ENCODE assay signal across 8 cellular contexts in genomic region chr10:35090162-35090954, GRCh38. TPM values are rescaled to one million over a fixed set of nuclear protein-coding genes. Genes with fewer than 3 reads are reported as not detected.
A peak's percentile ranks its signal among the peaks of the same experiment; 100 is the strongest.
DNase-seq lines count a peak whose midpoint lies in the region; ATAC-seq lines count a peak whose summit lies in the region.

Gene CUL2, minus strand, starts transcription at chr10:35090341. Its CDS starts 19,024 bp downstream, at chr10:35071317.

- peaks cover 15 to 60% (median 26%) of the 10 kb centered on the region in 10 experiments for H3K4me1 ChIP-seq in BLaER1 treated with 17β-estradiol and CSF1 and Interleukin-3, amounts not matched to agents 10 nM and 100 nM

- peaks cover 14 to 44% (median 37%) of the 10 kb centered on the region in 11 experiments; a peak in 19 of 22 replicates for H4K20me1 ChIP-seq in BLaER1 treated with 17β-estradiol and CSF1 and Interleukin-3, amounts not matched to agents 10 nM and 100 nM

- H3K27ac ChIP-seq in BLaER1 treated with 17β-estradiol and CSF1 and Interleukin-3, amounts not matched to agents 10 nM and 100 nM: peak within 1 kb of the TSS; percentile 93 to 99 (median 96)

- peaks cover 9 to 20% (median 15%) of the 10 kb centered on the region in 11 experiments for H3K9me3 ChIP-seq in BLaER1 treated with 17β-estradiol and CSF1 and Interleukin-3, amounts not matched to agents 10 nM and 100 nM (replicated peaks in 1 of 11)

- H3K9ac ChIP-seq in BLaER1 treated with 17β-estradiol and CSF1 and Interleukin-3, amounts not matched to agents 10 nM and 100 nM: peak within 1 kb of the TSS; percentile 93 to 99 (median 98)

- peak; percentile 92 for ATAC-seq in GM19351 (IDR thresholded peaks at IDR 0.05; ENCODE audit: unreplicated experiment)
- ATAC-seq in HG03520 (IDR thresholded peaks at IDR 0.05; ENCODE audit: unreplicated experiment): peak; percentile 95
- ATAC-seq in left lobe of liver: peak; percentile 96

- H3K36me3 ChIP-seq in BLaER1 treated with 17β-estradiol and CSF1 and Interleukin-3, amounts not matched to agents 10 nM and 100 nM: peaks cover 7 to 31% (median 17%) of the 10 kb centered on the region in 11 experiments; a peak in 19 of 22 replicates

- H3K27me3 ChIP-seq in BLaER1 treated with 17β-estradiol and CSF1 and Interleukin-3, amounts not matched to agents 10 nM and 100 nM: no peaks in the 10 kb centered on the region

- DNase-seq in NCI-H526 treated with DMSO at 0.1 percent for 48 hours (lab: John Stamatoyannopoulos, UW): peak; percentile 77
- DNase-seq in activated CD4-positive, alpha-beta T cell treated with anti-CD3 and anti-CD28 coated beads, Interleukin-2, amount 50 U/mL, for 1 hour: peak; percentile 91
- peak; percentile 94 for DNase-seq in dedifferentiated amniotic fluid mesenchymal stem cell (ENCODE audit: extremely low spot score)
- DNase-seq in left lobe of liver (ENCODE audit: low spot score): peak; percentile 95
- peak; percentile 91 to 95 for DNase-seq in stimulated activated CD4-positive, alpha-beta T cell treated with anti-CD3 and anti-CD28 coated beads, Interleukin-2, amount 100 ng/mL, for 24 hours

- H3K4me3 ChIP-seq in BLaER1 treated with 17β-estradiol and CSF1 and Interleukin-3, amounts not matched to agents 10 nM and 100 nM: peak within 1 kb of the TSS; percentile 69 to 90 (median 86)

- H3K4me2 ChIP-seq in BLaER1 treated with 17β-estradiol and CSF1 and Interleukin-3, amounts not matched to agents 10 nM and 100 nM: peak within 1 kb of the TSS; percentile 76 to 99 (median 83)

RNA-seq across cellular contexts. Expression of gene CUL2, which starts in this region (rescaled TPM):
- total RNA-seq in left lobe of liver: 12.3 TPM

Comparison
In these comparisons a context has a peak if more than half of its experiments do, and no peak if none do; other contexts are left out.
1. Peak in every context shown above with its lines: DNase-seq, ATAC-seq, H3K4me3 ChIP-seq and H3K27ac ChIP-seq.